In genomic region chr15:65032823-65033537, GRCh38 we compare ENCODE assay signal across 1 cellular context.
TF ChIP-seq lines count a peak whose summit lies in the region.

No MANE protein-coding gene starts in this region.

TF ChIP-seq in GM23338, 12 proteins besides CTCF, POLR2A, EP300 and RAD21:
- no peak for TF ChIP-seq ZNF462 (CRISPR knock-in tag; IDR thresholded peaks at IDR 0.05)
- TF ChIP-seq CREB1 (CRISPR knock-in tag; IDR thresholded peaks at IDR 0.05; ENCODE audit: low read depth): peak; percentile 60
- no peak for TF ChIP-seq ETS1 (IDR thresholded peaks at IDR 0.05)
